In the genomic region with DNA sequence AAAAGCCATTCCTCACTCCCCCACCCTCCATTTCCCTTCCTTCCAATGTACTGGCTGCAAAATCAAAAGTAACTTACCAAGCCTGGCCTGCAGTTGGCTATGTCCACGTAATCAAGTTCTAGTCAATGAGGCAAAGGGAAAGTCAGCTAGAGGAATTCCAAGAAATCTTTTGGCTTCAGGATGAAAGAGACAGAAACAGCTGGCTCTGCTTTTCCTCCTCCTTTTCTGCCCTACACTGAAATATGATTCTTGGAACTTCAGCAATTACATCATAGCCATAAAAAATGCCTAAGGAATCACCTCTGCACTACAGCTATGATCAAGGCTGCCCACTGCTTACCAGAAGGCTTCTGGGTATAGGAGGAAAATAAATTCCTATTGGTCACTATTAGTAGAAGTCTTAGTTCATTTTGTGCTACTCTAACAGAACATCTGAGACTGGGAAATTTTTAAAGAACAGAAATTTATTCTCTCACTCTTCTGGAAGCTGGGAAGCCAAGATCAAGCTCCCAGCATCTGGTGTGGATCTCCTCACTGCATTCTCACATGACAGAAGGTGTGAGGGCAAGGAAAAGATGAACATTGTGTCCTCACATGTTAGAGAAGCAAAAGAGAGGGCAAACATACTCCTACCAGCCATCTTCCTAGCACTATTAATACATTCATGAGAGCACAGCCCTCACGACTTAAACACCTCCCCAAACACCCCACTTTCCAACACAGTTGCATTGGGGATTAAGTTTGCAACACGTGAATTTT, we compare ENCODE assay signal across 13 cellular contexts.
DNase-seq lines count a peak whose midpoint lies in the region; ATAC-seq and TF ChIP-seq lines count a peak whose summit lies in the region.
"Had no signal": no experiment of that assay in that cellular context is flagged by ENCODE, and none has a peak within 500 bp of the region (broad histone marks: within the 10 kb centered on the region; RNA-seq: fewer than 3 reads in every experiment).

No MANE protein-coding gene starts in this region.

- H3K79me2 ChIP-seq in mammary epithelial cell (ENCODE audit: insufficient read depth, low read length): no peaks in the 10 kb centered on the region

- H3K4me1 Mint-ChIP-seq in type B pancreatic cell (ENCODE audit: unreplicated experiment): peaks cover 5% of the 10 kb centered on the region

- peak overlapping the region; percentile 59 for H2AFZ ChIP-seq in mammary epithelial cell (ENCODE audit: low read depth, low read length)

- no peaks in the 10 kb centered on the region for H3K36me3 Mint-ChIP-seq in type B pancreatic cell

- no peak overlapping the region for H3K27ac Mint-ChIP-seq in type B pancreatic cell
- H3K27ac Mint-ChIP-seq: T-helper 17 cell had no signal

- intact Hi-C loops in mammary epithelial cell (cut with micrococcal nuclease): no loop called here
- intact Hi-C loops in left lung (cut with DNase I): no loop called here

- no peaks in the 10 kb centered on the region for H3K4me1 ChIP-seq in mammary epithelial cell (ENCODE audit: insufficient read depth, low read length)
- H3K4me1 ChIP-seq in left lung: no peaks in the 10 kb centered on the region
- H3K4me1 ChIP-seq in upper lobe of left lung: no peaks in the 10 kb centered on the region
- H3K4me1 ChIP-seq: psoas muscle had no signal

- no peaks in the 10 kb centered on the region for H3K9me3 ChIP-seq in mammary epithelial cell (replicated peaks; ENCODE audit: insufficient read depth, low read length)
- no peaks in the 10 kb centered on the region for H3K9me3 ChIP-seq in left lung
- H3K9me3 ChIP-seq in upper lobe of left lung: no peaks in the 10 kb centered on the region
- H3K9me3 ChIP-seq: psoas muscle had no signal

- CTCF ChIA-PET in mammary epithelial cell (lab: Charles Lee; ENCODE audit: low non-redundant PET): no interaction called here

- TF ChIP-seq CTCF in mammary epithelial cell (conservative IDR thresholded peaks at IDR 0.05 in 1 of 2, IDR thresholded peaks at IDR 0.05 in 1 of 2; ENCODE audit: extremely low read depth in 1 of 2, insufficient read depth in 1 of 2, low read depth in 1 of 2, low read length in 2 of 2): no peak
- no peak for TF ChIP-seq CTCF in left lung (IDR thresholded peaks at IDR 0.05)
- TF ChIP-seq CTCF in upper lobe of left lung (IDR thresholded peaks at IDR 0.05): no peak
- TF ChIP-seq CTCF in type B pancreatic cell (conservative IDR thresholded peaks at IDR 0.05): no peak

- no peak overlapping the region for H3K27ac ChIP-seq in mammary epithelial cell (ENCODE audit: insufficient read depth, low read depth, low read length)
- peak overlapping the region in 1 of 2 donors; percentile 30 for H3K27ac ChIP-seq in left lung
- peak overlapping the region in 1 of 4 donors; percentile 54 for H3K27ac ChIP-seq in upper lobe of left lung
- H3K27ac ChIP-seq: psoas muscle had no signal

- H3K36me3 ChIP-seq in mammary epithelial cell (ENCODE audit: insufficient read depth, low read length) (no peaks in the 10 kb centered on the region), left lung (no peaks in the 10 kb centered on the region), upper lobe of left lung (no peaks in the 10 kb centered on the region)

- BruUV-seq in mammary epithelial cell (replicated peaks; lab: Mats Ljungman, UMichigan): no TSS peak

- dilution Hi-C loops in mammary epithelial cell (cut with HindIII; ENCODE audit: low sequenced_read_pairs): no loop called here

- peak in 2 of 4 donors; percentile 68 to 74 for TF ChIP-seq EP300 in upper lobe of left lung (IDR thresholded peaks at IDR 0.05)

- H3K4me3 Mint-ChIP-seq in type B pancreatic cell: no peak overlapping the region
- H3K4me3 Mint-ChIP-seq: T-helper 17 cell had no signal

- no peaks in the 10 kb centered on the region for H3K9me3 Mint-ChIP-seq in type B pancreatic cell

- ATAC-seq in left lung (peak; percentile 72), upper lobe of left lung (ENCODE audit: low FRiP score in 2 of 2) (peak; percentile 71 to 89)
- ATAC-seq: K562, psoas muscle, T-helper 17 cell had no signal

- H3K9ac ChIP-seq in mammary epithelial cell (ENCODE audit: insufficient read depth, low read length): no peak overlapping the region

- H3K27me3 ChIP-seq in mammary epithelial cell (ENCODE audit: insufficient read depth, low read length): no peaks in the 10 kb centered on the region
- H3K27me3 ChIP-seq in left lung: no peaks in the 10 kb centered on the region
- no peaks in the 10 kb centered on the region for H3K27me3 ChIP-seq in upper lobe of left lung

- in situ Hi-C loops in mammary epithelial cell (cut with MboI; ENCODE audit: low sequenced_read_pairs in 2 of 2): no loop called here

- 70% methylated on average over 3 of the region's 3 CpGs for WGBS in mammary epithelial cell (ENCODE audit: low coverage, missing lambda C conversion rate)
- WGBS in upper lobe of left lung, 2 donors: 61 to 62% methylated on average over 3 of the region's 3 CpGs

- H3K4me3 ChIP-seq in mammary epithelial cell (replicated peaks in 1 of 3; ENCODE audit: insufficient read depth in 1 of 3, low read depth in 2 of 3, low read length in 3 of 3) (no peak overlapping the region), left lung (no peak overlapping the region), upper lobe of left lung (no peak overlapping the region)
- H3K4me3 ChIP-seq: K562, psoas muscle had no signal

- DNase-seq in NCI-H2171 treated with DMSO at 0.1 percent for 48 hours (lab: John Stamatoyannopoulos, UW): peak; percentile 30
- no peak for DNase-seq in NCI-H2171 (lab: John Stamatoyannopoulos, UW)
- DNase-seq in mammary epithelial cell: peak; percentile 58
- DNase-seq in left lung: no peak
- DNase-seq in upper lobe of left lung: no peak
- no peak for DNase-seq in type B pancreatic cell (ENCODE audit: extremely low spot score, unreplicated experiment)
- DNase-seq in NCI-H1048 (lab: John Stamatoyannopoulos, UW): no peak
- DNase-seq in NCI-H526 treated with DMSO at 0.1 percent for 48 hours (lab: John Stamatoyannopoulos, UW): no peak
- DNase-seq: dermis blood vessel endothelial cell, NCI-H524 treated with DMSO at 0.1 percent for 48 hours, psoas muscle, T-helper 17 cell had no signal

- TF ChIP-seq POLR2A in upper lobe of left lung (IDR thresholded peaks at IDR 0.05): no peak

- no peak overlapping the region for H3K4me2 ChIP-seq in mammary epithelial cell (ENCODE audit: insufficient read depth, low read depth, low read length)

- no peaks in the 10 kb centered on the region for H4K20me1 ChIP-seq in mammary epithelial cell (ENCODE audit: insufficient read depth, low read length)

- no peaks in the 10 kb centered on the region for H3K27me3 Mint-ChIP-seq in type B pancreatic cell
- H3K27me3 Mint-ChIP-seq: T-helper 17 cell had no signal

Comparison
In these comparisons a context has a peak if more than half of its experiments do, and no peak if none do; other contexts are left out.
1. DNase-seq: peak in NCI-H2171 treated with DMSO at 0.1 percent for 48 hours (single experiment) and mammary epithelial cell (single experiment); none in NCI-H2171 (single experiment), left lung (0 of 2), upper lobe of left lung (0 of 2), type B pancreatic cell (single experiment), NCI-H1048 (single experiment) and NCI-H526 treated with DMSO at 0.1 percent for 48 hours (single experiment).